In the genomic region with DNA sequence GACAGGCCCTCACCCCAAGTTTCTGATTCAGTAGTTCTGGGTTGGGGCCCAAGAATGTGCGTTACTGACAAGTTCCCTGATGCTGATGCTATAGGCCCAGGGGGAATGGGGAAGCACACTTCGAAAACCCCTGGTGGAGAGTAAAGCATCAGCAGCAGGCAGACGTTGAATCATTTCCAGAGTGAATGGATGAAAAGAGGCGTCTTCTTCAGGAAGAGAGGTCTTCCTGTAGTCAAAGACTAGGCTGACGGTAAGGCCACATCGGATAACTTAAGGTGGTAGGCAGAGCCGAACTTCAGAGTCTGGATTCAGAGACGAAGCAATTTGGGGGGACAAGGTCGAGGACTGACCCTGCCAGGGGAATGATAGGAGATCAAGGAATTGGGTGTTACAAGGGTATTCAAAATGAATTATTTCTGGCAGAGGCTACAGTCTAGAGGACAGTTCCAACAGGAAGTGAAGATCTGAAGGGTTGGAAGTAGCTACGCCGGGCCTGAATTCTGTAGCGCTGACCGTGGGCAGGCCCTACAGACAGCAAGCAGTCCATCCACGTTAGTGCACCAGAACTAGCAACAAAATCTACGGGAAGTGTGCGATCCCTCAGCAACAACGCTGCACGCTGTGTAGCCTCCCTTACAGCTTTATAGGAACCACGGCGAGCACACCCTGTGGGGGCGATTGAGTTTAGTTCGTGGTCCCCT, we compare ENCODE assay signal across 1 cellular context.
TF ChIP-seq lines count a peak whose summit lies in the region.

No MANE protein-coding gene starts in this region.

TF ChIP-seq in K562, 482 proteins besides CTCF, POLR2A, EP300 and RAD21 (continued from another document):
- TF ChIP-seq ZBTB40 (IDR thresholded peaks at IDR 0.05) (peak; percentile 51; the same call in 1 of the 2 replicates), ZBTB40 (CRISPR knock-in tag; IDR thresholded peaks at IDR 0.05) (no peak), MYBL2 (IDR thresholded peaks at IDR 0.05; ENCODE audit: low read depth) (no peak), MYBL2 (CRISPR knock-in tag; IDR thresholded peaks at IDR 0.05; ENCODE audit: borderline replicate concordance) (no peak), NRF1 (conservative IDR thresholded peaks at IDR 0.05 in 1 of 2, IDR thresholded peaks at IDR 0.05 in 1 of 2) (no peak), SMARCE1 (IDR thresholded peaks at IDR 0.05) (0 out of 2 replicates have a peak, but pooled peaks have one; percentile 7), PHB2 (IDR thresholded peaks at IDR 0.05; ENCODE audit: low read depth) (no peak), TRIM28 (IDR thresholded peaks at IDR 0.05) (peak; percentile 37; the same call in 1 of the 2 replicates), NCOA2 (IDR thresholded peaks at IDR 0.05; ENCODE audit: partially characterized antibody in 2 of 2) (no peak), NFRKB (IDR thresholded peaks at IDR 0.05; ENCODE audit: low read depth) (0 out of 2 replicates have a peak, but pooled peaks have one; percentile 57), ZNF384 (IDR thresholded peaks at IDR 0.05; ENCODE audit: low read depth, low read length) (0 out of 2 replicates have a peak, but pooled peaks have one; percentile 7), ZFX (CRISPR knock-in tag; IDR thresholded peaks at IDR 0.05) (no peak), E2F6 (IDR thresholded peaks at IDR 0.05; ENCODE audit: borderline replicate concordance in 1 of 2, extremely low read depth in 1 of 2, insufficient read depth in 1 of 2, insufficient read length in 1 of 2, low read depth in 1 of 2, low read length in 1 of 2, poor library complexity in 1 of 2, severe bottlenecking in 1 of 2) (no peak), HNRNPLL (IDR thresholded peaks at IDR 0.05; ENCODE audit: low read depth, low read length, poor library complexity, severe bottlenecking) (peak; percentile 88), ZC3H8 (IDR thresholded peaks at IDR 0.05) (no peak)
- TF ChIP-seq, protein P1, sequence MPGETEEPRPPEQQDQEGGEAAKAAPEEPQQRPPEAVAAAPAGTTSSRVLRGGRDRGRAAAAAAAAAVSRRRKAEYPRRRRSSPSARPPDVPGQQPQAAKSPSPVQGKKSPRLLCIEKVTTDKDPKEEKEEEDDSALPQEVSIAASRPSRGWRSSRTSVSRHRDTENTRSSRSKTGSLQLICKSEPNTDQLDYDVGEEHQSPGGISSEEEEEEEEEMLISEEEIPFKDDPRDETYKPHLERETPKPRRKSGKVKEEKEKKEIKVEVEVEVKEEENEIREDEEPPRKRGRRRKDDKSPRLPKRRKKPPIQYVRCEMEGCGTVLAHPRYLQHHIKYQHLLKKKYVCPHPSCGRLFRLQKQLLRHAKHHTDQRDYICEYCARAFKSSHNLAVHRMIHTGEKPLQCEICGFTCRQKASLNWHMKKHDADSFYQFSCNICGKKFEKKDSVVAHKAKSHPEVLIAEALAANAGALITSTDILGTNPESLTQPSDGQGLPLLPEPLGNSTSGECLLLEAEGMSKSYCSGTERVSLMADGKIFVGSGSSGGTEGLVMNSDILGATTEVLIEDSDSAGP (CRISPR knock-in tag; IDR thresholded peaks at IDR 0.05) = no peak
